31 cellular contexts compared by ENCODE assay signal in genomic region chr15:78312956-78313355, GRCh38. TPM values are rescaled to one million over a fixed set of nuclear protein-coding genes. Genes with fewer than 3 reads are reported as not detected.
"Had no signal": no experiment of that assay in that cellular context is flagged by ENCODE, and none has a peak within 500 bp of the region (broad histone marks: within the 10 kb centered on the region; RNA-seq: fewer than 3 reads in every experiment).

No MANE protein-coding gene starts in this region.

- H3K36me3 ChIP-seq: breast epithelium, SJCRH30 had no signal

- H3K4me1 ChIP-seq: breast epithelium had no signal

- H3K27ac Mint-ChIP-seq: activated CD4-positive, alpha-beta memory T cell treated with anti-CD3 and anti-CD28 coated beads, Interleukin-2, amount 10 ng/mL, durations not matched to agents 7 days and 5 days; activated CD4-positive, alpha-beta T cell treated with anti-CD3 and anti-CD28 coated beads, Interleukin-2, amount 10 ng/mL, durations not matched to agents 7 days and 5 days; activated naive CD4-positive, alpha-beta T cell treated with anti-CD3 and anti-CD28 coated beads, Interleukin-2, amount 50 U/mL, for 24 hours; activated T-helper 17 cell treated with anti-CD3 and anti-CD28 coated beads, Interleukin-2, amount 50 U/mL, for 72 hours had no signal

- H3K36me3 Mint-ChIP-seq: activated naive CD4-positive, alpha-beta T cell treated with anti-CD3 and anti-CD28 coated beads, Interleukin-2, amount 50 U/mL, for 24 hours had no signal

- H3K4me3 ChIP-seq: breast epithelium, SJCRH30 had no signal

- H3K9ac ChIP-seq: SK-N-SH had no signal

- H3K9me3 ChIP-seq: breast epithelium, SJCRH30, SK-N-SH had no signal

- H3K27ac ChIP-seq: breast epithelium, SJCRH30, VCaP had no signal

- H3K4me1 Mint-ChIP-seq: activated CD4-positive, alpha-beta memory T cell treated with anti-CD3 and anti-CD28 coated beads, Interleukin-2, amount 10 ng/mL, durations not matched to agents 7 days and 5 days; activated CD4-positive, alpha-beta T cell treated with anti-CD3 and anti-CD28 coated beads, Interleukin-2, amount 10 ng/mL, durations not matched to agents 7 days and 5 days; activated naive CD4-positive, alpha-beta T cell treated with anti-CD3 and anti-CD28 coated beads, Interleukin-2, amount 50 U/mL, for 24 hours; activated T-helper 17 cell treated with anti-CD3 and anti-CD28 coated beads, Interleukin-2, amount 50 U/mL, for 72 hours had no signal

- DNase-seq: activated CD4-positive, alpha-beta memory T cell treated with anti-CD3 and anti-CD28 coated beads, Interleukin-2, amount 10 ng/mL, durations not matched to agents 7 days and 5 days; activated CD4-positive, alpha-beta T cell treated with anti-CD3 and anti-CD28 coated beads, Interleukin-2, amount 10 ng/mL, durations not matched to agents 7 days and 5 days; activated CD4-positive, CD25-positive, alpha-beta regulatory T cell; activated gamma-delta T cell treated with Interleukin-2 at 50 U/mL for 16 hours; activated T-cell treated with anti-CD3 and anti-CD28 coated beads for 4 hours; activated T-cell treated with anti-CD3 and anti-CD28 coated beads, Interleukin-2, amount 50 U/mL, for 48 hours; central memory CD4-positive, alpha-beta T cell; Karpas-422; MM.1S; NCI-H1105; NCI-H1436; NCI-H1694 treated with DMSO at 0.1 percent for 48 hours; NCI-H2029 treated with DMSO at 0.1 percent for 48 hours; NCI-H2171; NCI-H2227 treated with DMSO at 0.1 percent for 48 hours; NCI-H526 treated with DMSO at 0.1 percent for 48 hours; NCI-H82; OCI-M1; Right ventricle myocardium superior; RPMI8226; SJCRH30; SK-N-SH; T-helper 1 cell had no signal

- H3K4me3 Mint-ChIP-seq: activated CD4-positive, alpha-beta memory T cell treated with anti-CD3 and anti-CD28 coated beads, Interleukin-2, amount 10 ng/mL, durations not matched to agents 7 days and 5 days; activated CD4-positive, alpha-beta T cell treated with anti-CD3 and anti-CD28 coated beads, Interleukin-2, amount 10 ng/mL, durations not matched to agents 7 days and 5 days; activated naive CD4-positive, alpha-beta T cell treated with anti-CD3 and anti-CD28 coated beads, Interleukin-2, amount 50 U/mL, for 24 hours; activated T-helper 17 cell treated with anti-CD3 and anti-CD28 coated beads, Interleukin-2, amount 50 U/mL, for 72 hours had no signal

- ATAC-seq: activated T-helper 17 cell treated with anti-CD3 and anti-CD28 coated beads, Interleukin-2, amount 50 U/mL, for 72 hours; Panc1 had no signal

- H3K27me3 ChIP-seq: breast epithelium had no signal

- H3K9me3 Mint-ChIP-seq: activated CD4-positive, alpha-beta memory T cell treated with anti-CD3 and anti-CD28 coated beads, Interleukin-2, amount 10 ng/mL, durations not matched to agents 7 days and 5 days; activated CD4-positive, alpha-beta T cell treated with anti-CD3 and anti-CD28 coated beads, Interleukin-2, amount 10 ng/mL, durations not matched to agents 7 days and 5 days; activated naive CD4-positive, alpha-beta T cell treated with anti-CD3 and anti-CD28 coated beads, Interleukin-2, amount 50 U/mL, for 24 hours; activated T-helper 17 cell treated with anti-CD3 and anti-CD28 coated beads, Interleukin-2, amount 50 U/mL, for 72 hours had no signal

- H3K4me2 ChIP-seq: SK-N-SH had no signal

RNA-seq across cellular contexts. Expression of gene CRABP1, which starts 27.2 kb away (rescaled TPM):
- total RNA-seq: activated CD4-positive, alpha-beta memory T cell treated with anti-CD3 and anti-CD28 coated beads, Interleukin-2, amount 10 ng/mL, durations not matched to agents 7 days and 5 days; activated CD4-positive, alpha-beta T cell treated with anti-CD3 and anti-CD28 coated beads, Interleukin-2, amount 10 ng/mL, durations not matched to agents 7 days and 5 days; activated CD8-positive, alpha-beta memory T cell treated with anti-CD3 and anti-CD28 coated beads for 36 hours; activated T-helper 17 cell treated with anti-CD3 and anti-CD28 coated beads, Interleukin-2, amount 50 U/mL, for 72 hours; chondrocyte; Right ventricle myocardium superior; SJCRH30 had no signal
- polyA plus RNA-seq: aorta had no signal

RNA-seq across cellular contexts. Expression of gene DNAJA4, which starts 48.6 kb away (rescaled TPM):
- total RNA-seq: SJCRH30 had no signal
